1 cellular context compared by ENCODE assay signal in the genomic region with DNA sequence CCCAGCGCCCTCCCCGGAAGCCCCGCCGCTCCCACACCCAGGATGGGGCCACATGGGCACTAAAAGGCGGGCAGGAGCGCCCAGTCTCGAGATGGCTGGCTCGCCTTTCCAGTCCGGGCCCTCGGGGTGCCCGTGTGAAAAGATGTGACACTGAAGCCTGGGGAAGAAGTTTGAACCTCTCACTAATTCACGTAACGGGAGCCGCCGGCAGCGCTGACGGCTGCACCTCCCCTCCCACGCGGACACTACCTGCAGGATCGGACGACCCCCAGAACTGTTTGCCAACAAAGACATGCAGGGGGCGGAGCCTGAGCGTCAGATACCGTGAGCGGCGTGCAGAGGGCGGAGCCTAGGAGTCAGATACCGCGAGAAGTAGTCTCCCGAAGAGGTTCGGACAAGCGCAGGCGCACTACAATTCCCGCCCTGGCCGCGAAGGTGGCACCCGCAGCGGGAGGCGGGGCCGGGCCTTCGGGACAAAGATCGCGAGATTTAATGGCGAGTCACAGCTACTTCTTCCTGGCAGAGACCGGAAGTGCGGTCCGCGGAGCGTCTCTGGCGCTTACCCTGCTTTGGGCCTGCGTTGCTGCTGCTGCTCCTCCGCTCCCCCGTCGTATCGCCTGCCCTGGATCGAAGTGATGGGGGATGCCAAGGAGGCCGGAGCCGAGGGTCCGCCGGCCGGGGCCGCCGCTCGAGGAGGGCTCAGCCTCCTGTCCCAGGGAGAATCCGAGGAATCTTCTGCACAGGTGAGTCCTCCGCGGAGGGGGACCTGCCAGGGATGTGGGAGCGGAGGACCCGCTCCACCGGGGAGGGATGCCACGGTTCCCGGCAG.
TF ChIP-seq lines count a peak whose summit lies in the region.

A gene with protein sequence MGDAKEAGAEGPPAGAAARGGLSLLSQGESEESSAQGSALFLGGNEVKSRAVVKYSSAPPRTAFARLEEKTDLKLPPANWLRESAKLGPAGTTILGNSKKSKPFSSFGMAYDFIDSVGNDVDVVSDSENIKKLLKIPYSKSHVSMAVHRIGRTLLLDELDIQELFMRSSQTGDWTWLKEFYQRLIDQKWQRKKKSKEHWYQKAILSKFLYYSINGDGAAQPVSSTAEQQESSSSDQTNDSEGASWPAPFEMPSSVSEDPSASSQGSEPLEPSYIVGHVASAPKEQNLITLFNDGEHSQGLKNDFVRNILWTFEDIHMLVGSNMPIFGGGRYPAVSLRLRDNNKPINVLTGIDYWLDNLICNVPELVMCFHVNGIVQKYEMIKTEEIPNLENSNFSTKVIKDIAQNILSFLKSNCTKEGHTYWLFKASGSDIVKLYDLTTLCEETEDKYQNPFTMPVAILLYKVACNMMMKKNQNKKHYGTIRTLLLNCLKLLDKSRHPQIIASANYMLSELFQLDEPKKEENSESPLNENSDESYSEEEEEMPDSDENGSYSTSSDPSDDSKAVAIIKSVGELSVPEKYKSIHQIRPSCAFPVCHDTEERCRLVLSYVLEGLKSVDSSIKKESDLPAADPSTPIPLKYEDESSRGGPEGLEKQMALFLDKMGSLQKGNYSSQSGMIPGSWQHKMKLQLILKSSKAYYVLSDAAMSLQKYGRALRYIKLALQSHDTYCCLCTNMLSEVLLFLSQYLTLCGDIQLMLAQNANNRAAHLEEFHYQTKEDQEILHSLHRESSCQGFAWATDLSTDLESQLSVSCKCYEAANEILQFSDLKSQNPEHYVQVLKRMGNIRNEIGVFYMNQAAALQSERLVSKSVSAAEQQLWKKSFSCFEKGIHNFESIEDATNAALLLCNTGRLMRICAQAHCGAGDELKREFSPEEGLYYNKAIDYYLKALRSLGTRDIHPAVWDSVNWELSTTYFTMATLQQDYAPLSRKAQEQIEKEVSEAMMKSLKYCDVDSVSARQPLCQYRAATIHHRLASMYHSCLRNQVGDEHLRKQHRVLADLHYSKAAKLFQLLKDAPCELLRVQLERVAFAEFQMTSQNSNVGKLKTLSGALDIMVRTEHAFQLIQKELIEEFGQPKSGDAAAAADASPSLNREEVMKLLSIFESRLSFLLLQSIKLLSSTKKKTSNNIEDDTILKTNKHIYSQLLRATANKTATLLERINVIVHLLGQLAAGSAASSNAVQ (plus strand): TSS at position 537 of the 829 bp plus-strand sequence. CDS start 99 bp downstream, at position 636.

TF ChIP-seq in HepG2, 621 proteins besides CTCF, POLR2A, EP300 and RAD21 (continued from another document and continues in another):
- TF ChIP-seq, protein P1, sequence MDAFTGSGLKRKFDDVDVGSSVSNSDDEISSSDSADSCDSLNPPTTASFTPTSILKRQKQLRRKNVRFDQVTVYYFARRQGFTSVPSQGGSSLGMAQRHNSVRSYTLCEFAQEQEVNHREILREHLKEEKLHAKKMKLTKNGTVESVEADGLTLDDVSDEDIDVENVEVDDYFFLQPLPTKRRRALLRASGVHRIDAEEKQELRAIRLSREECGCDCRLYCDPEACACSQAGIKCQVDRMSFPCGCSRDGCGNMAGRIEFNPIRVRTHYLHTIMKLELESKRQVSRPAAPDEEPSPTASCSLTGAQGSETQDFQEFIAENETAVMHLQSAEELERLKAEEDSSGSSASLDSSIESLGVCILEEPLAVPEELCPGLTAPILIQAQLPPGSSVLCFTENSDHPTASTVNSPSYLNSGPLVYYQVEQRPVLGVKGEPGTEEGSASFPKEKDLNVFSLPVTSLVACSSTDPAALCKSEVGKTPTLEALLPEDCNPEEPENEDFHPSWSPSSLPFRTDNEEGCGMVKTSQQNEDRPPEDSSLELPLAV (CRISPR knock-in tag; conservative IDR thresholded peaks at IDR 0.05; ENCODE audit: low read depth): no peak
- TF ChIP-seq SMC3 (IDR thresholded peaks at IDR 0.05; ENCODE audit: low read length): no peak
- peak; percentile 66; the same call in 1 of the 2 replicates for TF ChIP-seq ZNF678 (CRISPR knock-in tag; IDR thresholded peaks at IDR 0.05)
- TF ChIP-seq ZNF7 (CRISPR knock-in tag; IDR thresholded peaks at IDR 0.05): no peak
- no peak for TF ChIP-seq SCMH1 (CRISPR knock-in tag; IDR thresholded peaks at IDR 0.05; ENCODE audit: borderline replicate concordance)
- TF ChIP-seq GATA4 (IDR thresholded peaks at IDR 0.05; ENCODE audit: borderline replicate concordance, low read depth): peak; percentile 56
- peak; percentile 97 for TF ChIP-seq DR1 (CRISPR knock-in tag; IDR thresholded peaks at IDR 0.05)
- peak; percentile 61 for TF ChIP-seq ETV5 (CRISPR knock-in tag; IDR thresholded peaks at IDR 0.05; ENCODE audit: borderline replicate concordance)
- no peak for TF ChIP-seq NR2F2 (IDR thresholded peaks at IDR 0.05; ENCODE audit: borderline replicate concordance, low read depth)
- peak; percentile 90 for TF ChIP-seq ZNF350 (CRISPR knock-in tag; IDR thresholded peaks at IDR 0.05; ENCODE audit: borderline replicate concordance, low read depth)
- TF ChIP-seq SMARCC2 (IDR thresholded peaks at IDR 0.05): no peak
- no peak for TF ChIP-seq NCOR1 (IDR thresholded peaks at IDR 0.05; ENCODE audit: borderline replicate concordance, low read length)
- TF ChIP-seq DPF2 (CRISPR knock-in tag; IDR thresholded peaks at IDR 0.05; ENCODE audit: borderline replicate concordance, low read depth): no peak
- no peak for TF ChIP-seq SUZ12 (IDR thresholded peaks at IDR 0.05; ENCODE audit: low read depth, low read length)
- TF ChIP-seq, protein P2, sequence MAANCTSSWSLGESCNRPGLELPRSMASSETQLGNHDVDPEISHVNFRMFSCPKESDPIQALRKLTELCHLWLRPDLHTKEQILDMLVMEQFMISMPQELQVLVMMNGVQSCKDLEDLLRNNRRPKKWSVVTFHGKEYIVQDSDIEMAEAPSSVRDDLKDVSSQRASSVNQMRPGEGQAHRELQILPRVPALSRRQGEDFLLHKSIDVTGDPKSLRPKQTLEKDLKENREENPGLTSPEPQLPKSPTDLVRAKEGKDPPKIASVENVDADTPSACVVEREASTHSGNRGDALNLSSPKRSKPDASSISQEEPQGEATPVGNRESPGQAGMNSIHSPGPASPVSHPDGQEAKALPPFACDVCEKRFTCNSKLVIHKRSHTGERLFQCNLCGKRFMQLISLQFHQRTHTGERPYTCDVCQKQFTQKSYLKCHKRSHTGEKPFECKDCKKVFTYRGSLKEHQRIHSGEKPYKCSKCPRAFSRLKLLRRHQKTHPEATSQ (CRISPR knock-in tag; IDR thresholded peaks at IDR 0.05; ENCODE audit: borderline replicate concordance): peak; percentile 53; the same call in 1 of the 2 replicates
- TF ChIP-seq ZNF83 (CRISPR knock-in tag; IDR thresholded peaks at IDR 0.05; ENCODE audit: borderline replicate concordance): 0 out of 2 replicates have a peak, but pooled peaks have one; percentile 64
- TF ChIP-seq ZNF547 (CRISPR knock-in tag; IDR thresholded peaks at IDR 0.05): peak; percentile 84
- TF ChIP-seq PHF20 (CRISPR knock-in tag; IDR thresholded peaks at IDR 0.05): peak; percentile 85
- TF ChIP-seq AGO2 (optimal IDR thresholded peaks at IDR 0.05; ENCODE audit: low read depth, low read length): peak; percentile 72
- TF ChIP-seq, protein P3, sequence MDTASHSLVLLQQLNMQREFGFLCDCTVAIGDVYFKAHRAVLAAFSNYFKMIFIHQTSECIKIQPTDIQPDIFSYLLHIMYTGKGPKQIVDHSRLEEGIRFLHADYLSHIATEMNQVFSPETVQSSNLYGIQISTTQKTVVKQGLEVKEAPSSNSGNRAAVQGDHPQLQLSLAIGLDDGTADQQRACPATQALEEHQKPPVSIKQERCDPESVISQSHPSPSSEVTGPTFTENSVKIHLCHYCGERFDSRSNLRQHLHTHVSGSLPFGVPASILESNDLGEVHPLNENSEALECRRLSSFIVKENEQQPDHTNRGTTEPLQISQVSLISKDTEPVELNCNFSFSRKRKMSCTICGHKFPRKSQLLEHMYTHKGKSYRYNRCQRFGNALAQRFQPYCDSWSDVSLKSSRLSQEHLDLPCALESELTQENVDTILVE (CRISPR knock-in tag; IDR thresholded peaks at IDR 0.05): 0 out of 2 replicates have a peak, but pooled peaks have one; percentile 22
- TF ChIP-seq, protein P4, sequence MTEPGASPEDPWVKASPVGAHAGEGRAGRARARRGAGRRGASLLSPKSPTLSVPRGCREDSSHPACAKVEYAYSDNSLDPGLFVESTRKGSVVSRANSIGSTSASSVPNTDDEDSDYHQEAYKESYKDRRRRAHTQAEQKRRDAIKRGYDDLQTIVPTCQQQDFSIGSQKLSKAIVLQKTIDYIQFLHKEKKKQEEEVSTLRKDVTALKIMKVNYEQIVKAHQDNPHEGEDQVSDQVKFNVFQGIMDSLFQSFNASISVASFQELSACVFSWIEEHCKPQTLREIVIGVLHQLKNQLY (CRISPR knock-in tag; IDR thresholded peaks at IDR 0.05): peak; percentile 45; the same call in 1 of the 2 replicates
- TF ChIP-seq RBAK (CRISPR knock-in tag; IDR thresholded peaks at IDR 0.05): no peak
- TF ChIP-seq ARNT2 (CRISPR knock-in tag; IDR thresholded peaks at IDR 0.05; ENCODE audit: low read depth): peak; percentile 59
- no peak for TF ChIP-seq ZNF484 (CRISPR knock-in tag; IDR thresholded peaks at IDR 0.05; ENCODE audit: borderline replicate concordance, low read depth)
- TF ChIP-seq TSC22D2 (CRISPR knock-in tag; IDR thresholded peaks at IDR 0.05; ENCODE audit: borderline replicate concordance): peak; percentile 57; the same call in 1 of the 2 replicates
- TF ChIP-seq ZFP1 (CRISPR knock-in tag; IDR thresholded peaks at IDR 0.05): no peak
- TF ChIP-seq ZNF446 (CRISPR knock-in tag; IDR thresholded peaks at IDR 0.05): peak; percentile 92; the same call in 1 of the 2 replicates
- TF ChIP-seq ZNF839 (CRISPR knock-in tag; IDR thresholded peaks at IDR 0.05; ENCODE audit: borderline replicate concordance): no peak; the same call in 1 of the 2 replicates
- TF ChIP-seq ZNF382 (CRISPR knock-in tag; IDR thresholded peaks at IDR 0.05; ENCODE audit: borderline replicate concordance): no peak
- TF ChIP-seq ZNF790 (CRISPR knock-in tag; IDR thresholded peaks at IDR 0.05; ENCODE audit: borderline replicate concordance): peak; percentile 98
- TF ChIP-seq ZSCAN25 (CRISPR knock-in tag; IDR thresholded peaks at IDR 0.05): peak; percentile 41
- no peak for TF ChIP-seq ZNF235 (CRISPR knock-in tag; IDR thresholded peaks at IDR 0.05; ENCODE audit: borderline replicate concordance)
- no peak for TF ChIP-seq MIER3 (CRISPR knock-in tag; IDR thresholded peaks at IDR 0.05; ENCODE audit: borderline replicate concordance)
- peak; percentile 81 for TF ChIP-seq SALL2 (CRISPR knock-in tag; IDR thresholded peaks at IDR 0.05)
- TF ChIP-seq NFKB2 (CRISPR knock-in tag; IDR thresholded peaks at IDR 0.05; ENCODE audit: borderline replicate concordance): peak; percentile 94
- TF ChIP-seq, protein P5, sequence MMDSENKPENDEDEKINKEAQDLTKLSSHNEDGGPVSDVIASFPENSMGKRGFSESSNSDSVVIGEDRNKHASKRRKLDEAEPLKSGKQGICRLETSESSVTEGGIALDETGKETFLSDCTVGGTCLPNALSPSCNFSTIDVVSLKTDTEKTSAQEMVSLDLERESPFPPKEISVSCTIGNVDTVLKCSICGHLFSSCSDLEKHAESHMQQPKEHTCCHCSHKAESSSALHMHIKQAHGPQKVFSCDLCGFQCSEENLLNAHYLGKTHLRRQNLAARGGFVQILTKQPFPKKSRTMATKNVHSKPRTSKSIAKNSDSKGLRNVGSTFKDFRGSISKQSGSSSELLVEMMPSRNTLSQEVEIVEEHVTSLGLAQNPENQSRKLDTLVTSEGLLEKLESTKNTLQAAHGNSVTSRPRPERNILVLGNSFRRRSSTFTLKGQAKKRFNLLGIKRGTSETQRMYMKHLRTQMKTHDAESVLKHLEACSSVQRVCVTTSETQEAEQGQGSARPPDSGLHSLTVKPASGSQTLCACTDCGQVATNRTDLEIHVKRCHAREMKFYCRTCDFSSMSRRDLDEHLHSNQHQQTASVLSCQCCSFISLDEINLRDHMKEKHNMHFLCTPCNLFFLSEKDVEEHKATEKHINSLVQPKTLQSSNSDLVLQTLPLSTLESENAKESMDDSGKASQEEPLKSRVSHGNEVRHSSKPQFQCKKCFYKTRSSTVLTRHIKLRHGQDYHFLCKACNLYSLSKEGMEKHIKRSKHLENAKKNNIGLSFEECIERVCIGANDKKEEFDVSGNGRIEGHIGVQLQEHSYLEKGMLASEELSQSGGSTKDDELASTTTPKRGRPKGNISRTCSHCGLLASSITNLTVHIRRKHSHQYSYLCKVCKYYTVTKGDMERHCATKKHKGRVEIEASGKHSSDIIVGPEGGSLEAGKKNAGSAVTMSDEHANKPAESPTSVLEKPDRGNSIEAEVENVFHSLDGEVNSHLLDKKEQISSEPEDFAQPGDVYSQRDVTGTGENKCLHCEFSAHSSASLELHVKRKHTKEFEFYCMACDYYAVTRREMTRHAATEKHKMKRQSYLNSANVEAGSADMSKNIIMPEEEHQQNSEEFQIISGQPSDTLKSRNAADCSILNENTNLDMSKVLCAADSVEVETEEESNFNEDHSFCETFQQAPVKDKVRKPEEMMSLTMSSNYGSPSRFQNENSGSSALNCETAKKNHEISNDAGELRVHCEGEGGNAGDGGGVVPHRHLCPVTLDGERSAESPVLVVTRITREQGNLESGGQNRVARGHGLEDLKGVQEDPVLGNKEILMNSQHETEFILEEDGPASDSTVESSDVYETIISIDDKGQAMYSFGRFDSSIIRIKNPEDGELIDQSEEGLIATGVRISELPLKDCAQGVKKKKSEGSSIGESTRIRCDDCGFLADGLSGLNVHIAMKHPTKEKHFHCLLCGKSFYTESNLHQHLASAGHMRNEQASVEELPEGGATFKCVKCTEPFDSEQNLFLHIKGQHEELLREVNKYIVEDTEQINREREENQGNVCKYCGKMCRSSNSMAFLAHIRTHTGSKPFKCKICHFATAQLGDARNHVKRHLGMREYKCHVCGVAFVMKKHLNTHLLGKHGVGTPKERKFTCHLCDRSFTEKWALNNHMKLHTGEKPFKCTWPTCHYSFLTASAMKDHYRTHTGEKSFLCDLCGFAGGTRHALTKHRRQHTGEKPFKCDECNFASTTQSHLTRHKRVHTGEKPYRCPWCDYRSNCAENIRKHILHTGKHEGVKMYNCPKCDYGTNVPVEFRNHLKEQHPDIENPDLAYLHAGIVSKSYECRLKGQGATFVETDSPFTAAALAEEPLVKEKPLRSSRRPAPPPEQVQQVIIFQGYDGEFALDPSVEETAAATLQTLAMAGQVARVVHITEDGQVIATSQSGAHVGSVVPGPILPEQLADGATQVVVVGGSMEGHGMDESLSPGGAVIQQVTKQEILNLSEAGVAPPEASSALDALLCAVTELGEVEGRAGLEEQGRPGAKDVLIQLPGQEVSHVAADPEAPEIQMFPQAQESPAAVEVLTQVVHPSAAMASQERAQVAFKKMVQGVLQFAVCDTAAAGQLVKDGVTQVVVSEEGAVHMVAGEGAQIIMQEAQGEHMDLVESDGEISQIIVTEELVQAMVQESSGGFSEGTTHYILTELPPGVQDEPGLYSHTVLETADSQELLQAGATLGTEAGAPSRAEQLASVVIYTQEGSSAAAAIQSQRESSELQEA (CRISPR knock-in tag; IDR thresholded peaks at IDR 0.05; ENCODE audit: not compliant biosample characterization): peak; percentile 84
- no peak for TF ChIP-seq ZNF260 (CRISPR knock-in tag; IDR thresholded peaks at IDR 0.05; ENCODE audit: borderline replicate concordance, low read depth)
- peak; percentile 89 for TF ChIP-seq ZSCAN31 (CRISPR knock-in tag; IDR thresholded peaks at IDR 0.05; ENCODE audit: low read depth)
- TF ChIP-seq, protein P6, sequence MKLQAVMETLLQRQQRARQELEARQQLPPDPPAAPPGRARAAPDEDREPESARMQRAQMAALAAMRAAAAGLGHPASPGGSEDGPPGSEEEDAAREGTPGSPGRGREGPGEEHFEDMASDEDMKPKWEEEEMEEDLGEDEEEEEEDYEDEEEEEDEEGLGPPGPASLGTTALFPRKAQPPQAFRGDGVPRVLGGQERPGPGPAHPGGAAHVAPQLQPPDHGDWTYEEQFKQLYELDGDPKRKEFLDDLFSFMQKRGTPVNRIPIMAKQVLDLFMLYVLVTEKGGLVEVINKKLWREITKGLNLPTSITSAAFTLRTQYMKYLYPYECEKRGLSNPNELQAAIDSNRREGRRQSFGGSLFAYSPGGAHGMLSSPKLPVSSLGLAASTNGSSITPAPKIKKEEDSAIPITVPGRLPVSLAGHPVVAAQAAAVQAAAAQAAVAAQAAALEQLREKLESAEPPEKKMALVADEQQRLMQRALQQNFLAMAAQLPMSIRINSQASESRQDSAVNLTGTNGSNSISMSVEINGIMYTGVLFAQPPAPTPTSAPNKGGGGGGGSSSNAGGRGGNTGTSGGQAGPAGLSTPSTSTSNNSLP (IDR thresholded peaks at IDR 0.05; ENCODE audit: low read depth, low read length): no peak
